20 cellular contexts compared by ENCODE assay signal in genomic region chr5:150017606-150018005, GRCh38. TPM values are rescaled to one million over a fixed set of nuclear protein-coding genes. Genes with fewer than 3 reads are reported as not detected.
DNase-seq lines count a peak whose midpoint lies in the region; ATAC-seq and TF ChIP-seq lines count a peak whose summit lies in the region.
"Had no signal": no experiment of that assay in that cellular context is flagged by ENCODE, and none has a peak within 500 bp of the region (broad histone marks: within the 10 kb centered on the region; RNA-seq: fewer than 3 reads in every experiment).

No MANE protein-coding gene starts in this region.

- no peak for TF ChIP-seq POLR2A in IMR-90 (IDR thresholded peaks at IDR 0.05; ENCODE audit: low read depth, low read length)
- no peak for TF ChIP-seq POLR2A in right lobe of liver (IDR thresholded peaks at IDR 0.05)

- H2BK120ac ChIP-seq in IMR-90 (ENCODE audit: low read depth, low read length): no peak overlapping the region

- no peak overlapping the region for H3K56ac ChIP-seq in IMR-90 (ENCODE audit: extremely low read depth, insufficient read depth, low read length)

- H3K9me2 ChIP-seq in hepatocyte (replicated peaks; ENCODE audit: insufficient read depth): no peaks in the 10 kb centered on the region

- BruUV-seq in IMR-90 (replicated peaks; lab: Mats Ljungman, UMichigan): no TSS peak

- H3K79me2 ChIP-seq in ACC112 (ENCODE audit: control insufficient read depth, insufficient read depth, low read length, unreplicated experiment): peaks cover 10% of the 10 kb centered on the region
- peaks cover 16% of the 10 kb centered on the region for H3K79me2 ChIP-seq in hepatocyte

- H3K4me1 ChIP-seq in ACC112 (ENCODE audit: control insufficient read depth, insufficient read depth, low read length, unreplicated experiment) (peaks cover 29% of the 10 kb centered on the region), IMR-90 (ENCODE audit: control insufficient read depth, insufficient read depth, low read length) (peaks cover 8% of the 10 kb centered on the region), hepatocyte (ENCODE audit: insufficient read depth) (no peaks in the 10 kb centered on the region), right lobe of liver (no peaks in the 10 kb centered on the region)

- intact Hi-C loops in IMR-90 (cut with micrococcal nuclease): no loop called here
- intact Hi-C loops in right lobe of liver (cut with DNase I): no loop called here

- no peak overlapping the region for H3K4me3 ChIP-seq in ACC112 (ENCODE audit: low read depth, low read length)
- H3K4me3 ChIP-seq in IMR-90 (ENCODE audit: insufficient read depth, low read depth, low read length): no peak overlapping the region
- H3K4me3 ChIP-seq in brain microvascular endothelial cell (ENCODE audit: low read depth, low read length): no peak overlapping the region
- H3K4me3 ChIP-seq in hepatocyte: no peak overlapping the region
- H3K4me3 ChIP-seq in coronary artery: no peak overlapping the region
- H3K4me3 ChIP-seq in right lobe of liver: no peak overlapping the region
- H3K4me3 ChIP-seq: cardiac muscle cell, SJSA1 had no signal

- peaks cover 28 to 41% of the 10 kb centered on the region in 2 experiments for H3K79me1 ChIP-seq in IMR-90 (ENCODE audit: low read depth in 1 of 2, low read length in 2 of 2)

- peak overlapping the region; percentile 45; the same call in 1 of the 2 replicates for H3K23ac ChIP-seq in IMR-90 (ENCODE audit: low read depth, low read length)

- no peak overlapping the region for H3K9ac ChIP-seq in IMR-90 (ENCODE audit: low read depth, low read length)

- peak overlapping the region; percentile 77 for H3K14ac ChIP-seq in IMR-90 (replicated peaks; ENCODE audit: low read depth, low read length)

- no peak overlapping the region for H2AK9ac ChIP-seq in IMR-90 (replicated peaks; ENCODE audit: low read depth, low read length, poor library complexity)

- WGBS in IMR-90 (ENCODE audit: extremely low coverage in 2 of 2, insufficient read length in 1 of 2), 2 experiments: no CpG with 5 or more reads among the region's 3 CpGs
- 77% methylated on average over 3 of the region's 3 CpGs for WGBS in hepatocyte (ENCODE audit: low lambda C conversion rate, missing lambda C conversion rate)
- 79% methylated on average over 3 of the region's 3 CpGs for WGBS in right lobe of liver (ENCODE audit: insufficient coverage, low coverage, low lambda C conversion rate, missing lambda C conversion rate)

- dilution Hi-C loops in IMR-90 (cut with HindIII; ENCODE audit: low sequenced_read_pairs, unreplicated experiment): no loop called here

- no peak overlapping the region for H2BK5ac ChIP-seq in IMR-90 (ENCODE audit: low read depth, low read length, poor library complexity, severe bottlenecking)

- H3K4me2 ChIP-seq in IMR-90 (ENCODE audit: low read depth, low read length): no peak overlapping the region
- no peak overlapping the region for H3K4me2 ChIP-seq in hepatocyte

- TF ChIP-seq CTCF in IMR-90 (conservative IDR thresholded peaks at IDR 0.05; ENCODE audit: low read depth, low read length) (no peak), brain microvascular endothelial cell (IDR thresholded peaks at IDR 0.05; ENCODE audit: low read depth, low read length, missing control alignments) (no peak), hepatocyte (IDR thresholded peaks at IDR 0.05; ENCODE audit: poor library complexity) (no peak), coronary artery (IDR thresholded peaks at IDR 0.05) (no peak), right lobe of liver (IDR thresholded peaks at IDR 0.05) (no peak)

- in situ Hi-C loops in IMR-90 (cut with MboI; ENCODE audit: low sequenced_read_pairs) (no loop called here), brain microvascular endothelial cell (cut with HindIII; ENCODE audit: low pct_ligation_motif_present, low sequenced_read_pairs) (no loop called here)

- 0 out of 2 replicates have a peak overlapping the region, but pooled peaks have one; percentile 5 for H3K4ac ChIP-seq in IMR-90 (ENCODE audit: low read depth, low read length)

- CTCF ChIA-PET in IMR-90 (lab: Yijun Ruan, JAX): interaction anchor here (1.0 kb wide), 1 partner anchor 184 kb away, joined by 3 read pairs; no protein-coding TSS in a partner anchor

- H3K9me1 ChIP-seq in IMR-90 (ENCODE audit: insufficient read depth, low read length): peaks cover 5% of the 10 kb centered on the region

- no peaks in the 10 kb centered on the region for H3K27me3 ChIP-seq in ACC112 (ENCODE audit: insufficient read depth, low read length)
- H3K27me3 ChIP-seq in IMR-90 (ENCODE audit: control insufficient read depth, insufficient read depth, low read length): no peaks in the 10 kb centered on the region
- H3K27me3 ChIP-seq in brain microvascular endothelial cell (replicated peaks): no peaks in the 10 kb centered on the region
- no peaks in the 10 kb centered on the region for H3K27me3 ChIP-seq in hepatocyte
- H3K27me3 ChIP-seq in right lobe of liver: no peaks in the 10 kb centered on the region
- H3K27me3 ChIP-seq: cardiac muscle cell, SJSA1 had no signal

- no peak overlapping the region for H2BK20ac ChIP-seq in IMR-90 (ENCODE audit: low read depth, low read length)

- H4K8ac ChIP-seq in IMR-90 (ENCODE audit: low read depth in 2 of 2, low read length in 2 of 2): 0 out of 4 replicates have a peak overlapping the region, but pooled peaks of 1 of the 2 experiments have one; percentile 38

- no peak overlapping the region for H4K91ac ChIP-seq in IMR-90 (ENCODE audit: insufficient read depth, low read depth, low read length)

- H3K27ac ChIP-seq in ACC112 (ENCODE audit: low read depth, low read length) (peak overlapping the region; percentile 29; the same call in 1 of the 2 replicates), IMR-90 (ENCODE audit: insufficient read depth, low read length) (no peak overlapping the region), brain microvascular endothelial cell (peak overlapping the region; percentile 50), hepatocyte (peak overlapping the region; percentile 27), coronary artery (no peak overlapping the region), right lobe of liver (no peak overlapping the region)
- H3K27ac ChIP-seq: cardiac muscle cell, HL-60, SJSA1 had no signal

- H2AK5ac ChIP-seq in IMR-90 (ENCODE audit: low read depth, low read length): peak overlapping the region; percentile 27; the same call in 1 of the 2 replicates

- DNase-seq in IMR-90: peak; percentile 66
- DNase-seq in brain microvascular endothelial cell: no peak
- DNase-seq in hepatocyte (ENCODE audit: low spot score): no peak
- DNase-seq in coronary artery (ENCODE audit: low spot score): no peak
- DNase-seq in right lobe of liver: no peak
- DNase-seq in stimulated activated CD4-positive, alpha-beta T cell treated with anti-CD3 and anti-CD28 coated beads, Interleukin-12 subunit alpha, Interleukin-12 subunit beta, amount 100 ng/mL, for 4 hours: no peak
- DNase-seq: activated CD4-positive, alpha-beta T cell treated with anti-CD3 and anti-CD28 coated beads, Interleukin-2, amount 10 ng/mL, durations not matched to agents 24 days and 14 days; activated naive CD8-positive, alpha-beta T cell treated with anti-CD3 and anti-CD28 coated beads for 36 hours; effector CD8-positive, alpha-beta T cell; GDM1; mesendoderm; NCI-H1436; NCI-H446; retina; stimulated activated CD4-positive, alpha-beta T cell treated with anti-CD3 and anti-CD28 coated beads, Interleukin-1b, Interleukin-23, amount 100 ng/mL, for 48 hours had no signal

- H3K9me3 ChIP-seq in IMR-90 (ENCODE audit: control insufficient read depth, insufficient read depth, low read length) (peaks cover 13% of the 10 kb centered on the region), hepatocyte (ENCODE audit: low read depth) (peaks cover 7% of the 10 kb centered on the region), right lobe of liver (peaks cover 0 to 3% (median 0%) of the 10 kb centered on the region in 4 donors)

- H4K5ac ChIP-seq in IMR-90 (ENCODE audit: low read depth, low read length): no peak overlapping the region

- POLR2A ChIA-PET in IMR-90 (lab: Charles Lee; ENCODE audit: unreplicated experiment): no interaction called here

- ATAC-seq in IMR-90 (ENCODE audit: low read depth) (peak; percentile 49), right lobe of liver (no peak), HG03460 (IDR thresholded peaks at IDR 0.05; ENCODE audit: unreplicated experiment) (no peak)

- no peak overlapping the region for H2BK15ac ChIP-seq in IMR-90 (ENCODE audit: low read depth, low read length)

- H4K20me1 ChIP-seq in IMR-90 (ENCODE audit: insufficient read depth, low read length) (peaks cover 3% of the 10 kb centered on the region; the same call in 1 of the 2 replicates), hepatocyte (ENCODE audit: insufficient read depth, poor library complexity, severe bottlenecking) (no peaks in the 10 kb centered on the region)

- H2AFZ ChIP-seq in ACC112 (ENCODE audit: low read length, unreplicated experiment) (no peak overlapping the region), IMR-90 (replicated peaks; ENCODE audit: low read length, poor library complexity) (no peak overlapping the region), hepatocyte (no peak overlapping the region)

- H3K36me3 ChIP-seq in ACC112 (ENCODE audit: insufficient read depth, low read length) (peaks cover 71% of the 10 kb centered on the region), IMR-90 (ENCODE audit: control insufficient read depth, insufficient read depth, low read length) (peaks cover 36% of the 10 kb centered on the region), brain microvascular endothelial cell (replicated peaks) (peaks cover 56% of the 10 kb centered on the region), hepatocyte (replicated peaks; ENCODE audit: insufficient read depth, low read depth) (peaks cover 9% of the 10 kb centered on the region), right lobe of liver (peaks cover 0 to 77% (median 24%) of the 10 kb centered on the region in 4 donors)

- H3K18ac ChIP-seq in IMR-90 (ENCODE audit: low read depth, low read length): no peak overlapping the region

- TF ChIP-seq RAD21 in IMR-90 (IDR thresholded peaks at IDR 0.05; ENCODE audit: low read length): no peak

RNA-seq across cellular contexts. Expression of gene HMGXB3, which starts 17.1 kb away (rescaled TPM):
- total RNA-seq in IMR-90 (2012; rRNA removed): 27.6 and 29.2 TPM in 2 replicates
- polyA plus RNA-seq in IMR-90 (2012; rRNA removed): 27.6 and 30.6 TPM in 2 replicates
- polyA plus RNA-seq in IMR-90 (2012; cell fraction: cytosol; rRNA removed): 15.9 and 22.3 TPM in 2 replicates
- 89.7 and 113 TPM in 2 replicates for polyA plus RNA-seq in IMR-90 (2012; cell fraction: nucleus; rRNA removed; ENCODE audit: low replicate concordance)
- 32.8 and 47.5 TPM in 2 replicates for total RNA-seq in hepatocyte
- 23.4 and 24.6 TPM in 2 replicates for polyA plus RNA-seq in hepatocyte
- 10 to 100 TPM in 4 of 6 experiments, 1 to 10 TPM in 2; 7.7 to 28.3 (median 12.2) TPM for total RNA-seq in right lobe of liver

RNA-seq across cellular contexts. Expression of gene TIGD6, which starts 17.2 kb away (rescaled TPM):
- total RNA-seq in IMR-90 (2012; rRNA removed) (6.1 and 6.6 TPM in 2 replicates), hepatocyte (4.6 and 5.0 TPM in 2 replicates), right lobe of liver (1 to 10 TPM; 1.5 to 2.8 (median 2.2) TPM)
- polyA plus RNA-seq in IMR-90 (2012; rRNA removed) (4.4 and 5.8 TPM in 2 replicates), hepatocyte (4.5 and 4.6 TPM in 2 replicates)
- 3.8 and 4.4 TPM in 2 replicates for polyA plus RNA-seq in IMR-90 (2012; cell fraction: cytosol; rRNA removed)
- polyA plus RNA-seq in IMR-90 (2012; cell fraction: nucleus; rRNA removed; ENCODE audit: low replicate concordance): 1.9 and 4.0 TPM in 2 replicates

RNA-seq across cellular contexts. Expression of gene SLC26A2, which starts 57.0 kb away (rescaled TPM):
- total RNA-seq in IMR-90 (2012; rRNA removed) (9.9 and 12.8 TPM in 2 replicates), hepatocyte (160 TPM in 2 replicates), right lobe of liver (1 to 10 TPM; 1.3 to 2.4 (median 2.0) TPM)
- polyA plus RNA-seq in IMR-90 (2012; rRNA removed) (1.5 and 2.2 TPM in 2 replicates), hepatocyte (33.7 and 45.7 TPM in 2 replicates)
- 0.38 and 0.51 TPM in 2 replicates for polyA plus RNA-seq in IMR-90 (2012; cell fraction: cytosol; rRNA removed)
- 0.26 and 1.9 TPM in 2 replicates for polyA plus RNA-seq in IMR-90 (2012; cell fraction: nucleus; rRNA removed; ENCODE audit: low replicate concordance)

Comparison
In these comparisons a context has a peak if more than half of its experiments do, and no peak if none do; other contexts are left out.
1. H3K27ac ChIP-seq: peak in ACC112 (single experiment), brain microvascular endothelial cell (single experiment) and hepatocyte (single experiment); none in IMR-90 (single experiment), coronary artery (0 of 2) and right lobe of liver (0 of 3).
2. RNA of gene SLC26A2, which starts 57.0 kb away (total RNA-seq): 160 TPM in hepatocyte; 9.9 to 12.8 TPM in IMR-90 and 1.3 to 2.4 TPM in right lobe of liver; every median in the first group is over 10 times any median in the second.